In genomic region chr10:88152720-88153119, GRCh38 we compare ENCODE assay signal across 8 cellular contexts.
A peak's percentile ranks its signal among the peaks of the same experiment; 100 is the strongest.
DNase-seq lines count a peak whose midpoint lies in the region; ATAC-seq lines count a peak whose summit lies in the region.

No MANE protein-coding gene starts in this region.

- H3K36me3 ChIP-seq in adipocyte (ENCODE audit: control insufficient read depth, insufficient read depth, low read length, severe bottlenecking): no peaks in the 10 kb centered on the region

- peaks cover 3% of the 10 kb centered on the region for H3K9me3 Mint-ChIP-seq in natural killer cell treated with Interleukin-12 subunit alpha and Interleukin-12 subunit beta and Interleukin-15 and Interleukin-18, amount 100 ng/mL, for 72 hours

- H3K4me1 Mint-ChIP-seq in natural killer cell treated with Interleukin-12 subunit alpha and Interleukin-12 subunit beta and Interleukin-15 and Interleukin-18, amount 100 ng/mL, for 72 hours (ENCODE audit: low read depth in 2 of 2): peaks cover 19 to 20% of the 10 kb centered on the region in 2 donors

- H3K9me3 ChIP-seq in adipocyte (ENCODE audit: control insufficient read depth, low read length): no peaks in the 10 kb centered on the region

- DNase-seq in ELF-1 (ENCODE audit: low read depth, low spot score) (peak; percentile 21), NCI-H460 (ENCODE audit: extremely low read depth, low read depth) (peak; percentile 41), adipocyte (ENCODE audit: low read depth) (peak; percentile 97), NAMALWA (ENCODE audit: low spot score) (no peak), anterior cingulate cortex (lab: John Stamatoyannopoulos, UW) (no peak)
- peak; percentile 64 for DNase-seq in natural killer cell treated with Interleukin-12 subunit alpha and Interleukin-12 subunit beta and Interleukin-15 and Interleukin-18, amount 100 ng/mL, for 72 hours (ENCODE audit: low spot score)

- H3K27me3 ChIP-seq in adipocyte (replicated peaks; ENCODE audit: control insufficient read depth, insufficient read depth, low read length): no peaks in the 10 kb centered on the region

- H3K9ac ChIP-seq in adipocyte (ENCODE audit: low read length): peak overlapping the region; percentile 22

- peak; percentile 84 for ATAC-seq in GM21737 (IDR thresholded peaks at IDR 0.05; ENCODE audit: unreplicated experiment)
- peak; percentile 92 to 97 for ATAC-seq in natural killer cell treated with Interleukin-12 subunit alpha and Interleukin-12 subunit beta and Interleukin-15 and Interleukin-18, amount 100 ng/mL, for 72 hours
- ATAC-seq in HG03571 (IDR thresholded peaks at IDR 0.05; ENCODE audit: unreplicated experiment): no peak

- peak overlapping the region; percentile 4 to 43 for H3K27ac Mint-ChIP-seq in natural killer cell treated with Interleukin-12 subunit alpha and Interleukin-12 subunit beta and Interleukin-15 and Interleukin-18, amount 100 ng/mL, for 72 hours

- no peak overlapping the region for H3K4me3 ChIP-seq in adipocyte (ENCODE audit: low read length)

- H3K27me3 Mint-ChIP-seq in natural killer cell treated with Interleukin-12 subunit alpha and Interleukin-12 subunit beta and Interleukin-15 and Interleukin-18, amount 100 ng/mL, for 72 hours: no peaks in the 10 kb centered on the region

- H3K4me3 Mint-ChIP-seq in natural killer cell treated with Interleukin-12 subunit alpha and Interleukin-12 subunit beta and Interleukin-15 and Interleukin-18, amount 100 ng/mL, for 72 hours: no peak overlapping the region

- H3K36me3 Mint-ChIP-seq in natural killer cell treated with Interleukin-12 subunit alpha and Interleukin-12 subunit beta and Interleukin-15 and Interleukin-18, amount 100 ng/mL, for 72 hours: no peaks in the 10 kb centered on the region

- peaks cover 49% of the 10 kb centered on the region for H3K4me1 ChIP-seq in adipocyte (ENCODE audit: control insufficient read depth, insufficient read depth, low read length)

Comparison
In these comparisons a context has a peak if more than half of its experiments do, and no peak if none do; other contexts are left out.
1. DNase-seq: peak in ELF-1 (single experiment), NCI-H460 (single experiment), adipocyte (single experiment) and natural killer cell treated with Interleukin-12 subunit alpha and Interleukin-12 subunit beta and Interleukin-15 and Interleukin-18, amount 100 ng/mL, for 72 hours (single experiment); none in NAMALWA (single experiment) and anterior cingulate cortex (0 of 58).